2 cellular contexts compared by ENCODE assay signal in the genomic region with DNA sequence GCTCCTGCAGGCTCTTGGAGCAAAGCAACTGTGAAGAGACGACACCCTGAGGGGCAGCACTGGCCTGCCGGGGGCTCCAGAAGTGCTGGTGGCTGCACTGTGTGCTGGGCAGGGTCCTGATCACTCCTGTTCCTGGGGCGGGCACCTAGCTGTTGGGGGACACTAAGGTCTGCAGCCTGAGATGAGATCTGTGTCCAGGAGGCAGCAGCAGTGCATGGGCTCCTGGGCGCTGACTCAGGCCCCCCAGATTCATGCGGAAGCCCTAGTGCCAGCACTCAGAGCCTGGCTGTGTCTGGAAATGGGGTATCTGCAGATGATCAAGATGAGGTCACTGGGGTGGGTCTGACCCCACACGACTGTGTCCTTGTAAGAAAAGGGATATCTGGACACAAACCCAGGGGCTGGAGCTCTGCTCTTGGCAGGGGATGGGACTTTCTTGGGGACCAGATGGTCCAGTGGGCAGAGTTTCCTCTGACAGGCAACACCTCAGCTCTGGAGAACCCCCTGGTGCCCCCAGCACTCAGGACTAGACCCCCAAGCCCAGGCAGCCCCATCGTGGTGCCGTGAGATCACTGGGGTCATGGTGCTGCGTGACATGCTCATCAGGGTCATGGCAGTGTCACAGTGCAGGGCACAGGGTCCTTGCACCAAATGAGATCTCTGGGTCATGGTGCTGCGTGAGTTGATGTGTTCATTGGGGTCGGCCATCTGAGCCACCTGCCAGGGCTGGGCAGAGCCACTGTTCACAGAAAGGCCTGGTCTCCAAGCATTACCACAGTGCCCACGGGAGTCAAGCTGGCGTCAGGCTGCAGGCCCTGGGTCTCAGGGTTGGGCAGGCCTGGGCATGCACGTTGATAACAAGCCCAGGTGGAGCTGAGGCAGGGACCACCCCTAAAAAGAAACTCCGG.
TF ChIP-seq lines count a peak whose summit lies in the region.

No MANE protein-coding gene starts in this region.

TF ChIP-seq in HCT116, 20 proteins besides CTCF, POLR2A, EP300 and RAD21:
- no peak for TF ChIP-seq SP1 (IDR thresholded peaks at IDR 0.05; ENCODE audit: low read depth)
- TF ChIP-seq YY1 (IDR thresholded peaks at IDR 0.05; ENCODE audit: extremely low read depth, insufficient replicate concordance, low read depth, low read length): no peak
- TF ChIP-seq POLR2AphosphoS5 (IDR thresholded peaks at IDR 0.05; ENCODE audit: low read depth, low read length): peak; percentile 20

TF ChIP-seq in K562, 482 proteins besides CTCF, POLR2A, EP300 and RAD21:
- TF ChIP-seq C11orf30 (IDR thresholded peaks at IDR 0.05; ENCODE audit: low read depth) (no peak), CBX8 (IDR thresholded peaks at IDR 0.05; ENCODE audit: borderline replicate concordance, extremely low read depth, low read depth, low read length, poor library complexity, severe bottlenecking) (no peak), POLR2G (IDR thresholded peaks at IDR 0.05; ENCODE audit: low read depth, low read length) (peak; percentile 19; the same call in 1 of the 2 replicates), RBM14 (IDR thresholded peaks at IDR 0.05; ENCODE audit: borderline replicate concordance, insufficient read depth, low read depth, low read length) (no peak), NELFE (IDR thresholded peaks at IDR 0.05; ENCODE audit: insufficient read depth, insufficient read length) (no peak), RBFOX2 (IDR thresholded peaks at IDR 0.05; ENCODE audit: low read depth, low read length) (peak; percentile 8; the same call in 1 of the 2 replicates)
- TF ChIP-seq, protein P1, sequence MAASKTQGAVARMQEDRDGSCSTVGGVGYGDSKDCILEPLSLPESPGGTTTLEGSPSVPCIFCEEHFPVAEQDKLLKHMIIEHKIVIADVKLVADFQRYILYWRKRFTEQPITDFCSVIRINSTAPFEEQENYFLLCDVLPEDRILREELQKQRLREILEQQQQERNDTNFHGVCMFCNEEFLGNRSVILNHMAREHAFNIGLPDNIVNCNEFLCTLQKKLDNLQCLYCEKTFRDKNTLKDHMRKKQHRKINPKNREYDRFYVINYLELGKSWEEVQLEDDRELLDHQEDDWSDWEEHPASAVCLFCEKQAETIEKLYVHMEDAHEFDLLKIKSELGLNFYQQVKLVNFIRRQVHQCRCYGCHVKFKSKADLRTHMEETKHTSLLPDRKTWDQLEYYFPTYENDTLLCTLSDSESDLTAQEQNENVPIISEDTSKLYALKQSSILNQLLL (CRISPR knock-in tag; IDR thresholded peaks at IDR 0.05; ENCODE audit: borderline replicate concordance): no peak
TF ChIP-seq in K562: peak in this region for 2.
